20 cellular contexts compared by ENCODE assay signal in the genomic region with DNA sequence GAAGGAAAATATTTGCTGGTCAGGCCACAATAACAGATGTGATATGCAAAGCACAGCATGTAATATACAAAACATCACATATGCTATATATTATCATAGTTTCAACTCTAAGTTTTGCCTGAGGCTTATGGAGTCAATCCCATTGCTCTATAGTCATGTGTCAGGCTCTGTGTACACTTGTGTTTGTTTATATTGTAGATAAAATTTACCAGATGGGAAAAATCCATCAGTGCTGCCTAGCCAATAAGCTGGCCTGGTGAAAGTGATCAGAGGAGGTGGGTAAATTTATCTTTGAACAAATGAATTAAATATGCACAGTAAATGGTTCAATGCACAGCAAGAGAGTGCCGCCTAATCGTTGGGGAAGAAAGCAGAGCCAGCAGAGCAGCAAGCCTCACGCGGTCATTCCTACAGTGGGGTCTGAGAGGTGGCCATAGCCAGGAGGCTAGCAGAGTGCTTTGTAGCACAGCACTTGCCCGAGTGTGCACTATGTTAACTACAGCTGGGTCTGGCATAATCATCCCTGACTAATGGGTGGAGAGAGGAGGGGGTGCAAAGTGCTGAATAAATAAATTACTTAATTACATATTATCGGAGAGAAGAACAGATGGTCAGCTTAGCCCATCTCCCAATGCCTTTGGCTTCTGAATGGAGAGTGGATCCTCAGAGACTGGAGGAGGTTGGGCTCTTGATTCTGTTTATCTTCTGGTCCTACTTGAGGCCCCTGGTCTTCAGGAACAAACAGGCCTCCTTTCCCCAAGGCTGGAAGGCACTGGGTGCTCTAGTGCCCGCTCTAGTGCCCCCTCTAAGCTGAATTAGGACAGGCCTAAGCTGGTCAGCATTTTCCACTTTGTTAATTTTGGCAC.
DNase-seq lines count a peak whose midpoint lies in the region; TF ChIP-seq lines count a peak whose summit lies in the region.
"Had no signal": no experiment of that assay in that cellular context is flagged by ENCODE, and none has a peak within 500 bp of the region (broad histone marks: within the 10 kb centered on the region; RNA-seq: fewer than 3 reads in every experiment).

No MANE protein-coding gene starts in this region.

- TF ChIP-seq CTCF in mammary epithelial cell (conservative IDR thresholded peaks at IDR 0.05 in 1 of 2, IDR thresholded peaks at IDR 0.05 in 1 of 2; ENCODE audit: extremely low read depth in 1 of 2, insufficient read depth in 1 of 2, low read depth in 1 of 2, low read length in 2 of 2): no peak

- dilution Hi-C loops in mammary epithelial cell (cut with HindIII; ENCODE audit: low sequenced_read_pairs): no loop called here

- H4K20me1 ChIP-seq in mammary epithelial cell (ENCODE audit: insufficient read depth, low read length): no peaks in the 10 kb centered on the region

- H3K4me2 ChIP-seq in mammary epithelial cell (ENCODE audit: insufficient read depth, low read depth, low read length): no peak overlapping the region
- H3K4me2 ChIP-seq: PC-9 had no signal

- H3K9me3 ChIP-seq in mammary epithelial cell (replicated peaks; ENCODE audit: insufficient read depth, low read length): no peaks in the 10 kb centered on the region
- H3K9me3 ChIP-seq: colonic mucosa, lower lobe of right lung, testis had no signal

- no peaks in the 10 kb centered on the region for H3K79me2 ChIP-seq in mammary epithelial cell (ENCODE audit: insufficient read depth, low read length)

- H2AFZ ChIP-seq in mammary epithelial cell (ENCODE audit: low read depth, low read length): peak overlapping the region; percentile 69
- H2AFZ ChIP-seq: PC-9 had no signal

- in situ Hi-C loops in mammary epithelial cell (cut with MboI; ENCODE audit: low sequenced_read_pairs in 2 of 2): no loop called here

- no peak overlapping the region for H3K9ac ChIP-seq in mammary epithelial cell (ENCODE audit: insufficient read depth, low read length)

- peak; percentile 52 for DNase-seq in NCI-H1048 (lab: John Stamatoyannopoulos, UW)
- peak; percentile 7 for DNase-seq in NCI-H526 treated with DMSO at 0.1 percent for 48 hours (lab: John Stamatoyannopoulos, UW)
- DNase-seq in mammary epithelial cell: no peak
- DNase-seq in retina: peak; percentile 29
- DNase-seq in HT-29 (ENCODE audit: low spot score): no peak
- DNase-seq in stimulated activated CD4-positive, alpha-beta T cell treated with anti-CD3 and anti-CD28 coated beads, Interleukin-2, amount 100 ng/mL, for 48 hours: no peak
- DNase-seq in NCI-H1105 treated with DMSO at 0.1 percent for 48 hours (lab: John Stamatoyannopoulos, UW): no peak
- DNase-seq: activated B cell treated with CpG ODN at 0.5 μM for 24 hours; activated CD8-positive, alpha-beta T cell treated with anti-CD3 and anti-CD28 coated beads, Interleukin-2, amount 10 ng/mL, durations not matched to agents 7 days and 5 days; colonic mucosa; COR-L47; hippocampal formation; lower lobe of right lung; NCI-H187; NCI-H510A; PC-9; testis had no signal

- intact Hi-C loops in mammary epithelial cell (cut with micrococcal nuclease): no loop called here

- no peak overlapping the region for H3K4me3 ChIP-seq in mammary epithelial cell (replicated peaks in 1 of 3; ENCODE audit: insufficient read depth in 1 of 3, low read depth in 2 of 3, low read length in 3 of 3)
- H3K4me3 ChIP-seq: colonic mucosa, lower lobe of right lung, PC-9, right atrium auricular region, SJSA1, testis had no signal

- no peaks in the 10 kb centered on the region for H3K36me3 ChIP-seq in mammary epithelial cell (ENCODE audit: insufficient read depth, low read length)
- H3K36me3 ChIP-seq: colonic mucosa, lower lobe of right lung, right atrium auricular region, SJSA1 had no signal

- CTCF ChIA-PET in mammary epithelial cell (lab: Charles Lee; ENCODE audit: low non-redundant PET): no interaction called here

- 96% methylated on average over 6 of the region's 7 CpGs for WGBS in mammary epithelial cell (ENCODE audit: low coverage, missing lambda C conversion rate)

- H3K27me3 ChIP-seq in mammary epithelial cell (ENCODE audit: insufficient read depth, low read length): no peaks in the 10 kb centered on the region
- H3K27me3 ChIP-seq: colonic mucosa, foreskin keratinocyte, right atrium auricular region, SJSA1, testis had no signal

- peaks cover 19% of the 10 kb centered on the region for H3K4me1 ChIP-seq in mammary epithelial cell (ENCODE audit: insufficient read depth, low read length)
- H3K4me1 ChIP-seq: foreskin keratinocyte, lower lobe of right lung, right atrium auricular region, SJSA1, testis had no signal

- H3K27ac ChIP-seq in mammary epithelial cell (ENCODE audit: insufficient read depth, low read depth, low read length): no peak overlapping the region
- H3K27ac ChIP-seq: colonic mucosa, foreskin keratinocyte, lower lobe of right lung, PC-9, right atrium auricular region, SJSA1, testis had no signal

- no TSS peak for BruUV-seq in mammary epithelial cell (replicated peaks; lab: Mats Ljungman, UMichigan)

Comparison
In these comparisons a context has a peak if more than half of its experiments do, and no peak if none do; other contexts are left out.
1. DNase-seq: peak in NCI-H1048 (single experiment), NCI-H526 treated with DMSO at 0.1 percent for 48 hours (single experiment) and retina (single experiment); none in mammary epithelial cell (single experiment), HT-29 (single experiment), stimulated activated CD4-positive, alpha-beta T cell treated with anti-CD3 and anti-CD28 coated beads, Interleukin-2, amount 100 ng/mL, for 48 hours (0 of 2) and NCI-H1105 treated with DMSO at 0.1 percent for 48 hours (single experiment).